ENCODE assay signal across 23 cellular contexts in genomic region chr12:130076752-130077151, GRCh38.
"Had no signal": no experiment of that assay in that cellular context is flagged by ENCODE, and none has a peak within 500 bp of the region (broad histone marks: within the 10 kb centered on the region; RNA-seq: fewer than 3 reads in every experiment).

No MANE protein-coding gene starts in this region.

- H3K27ac ChIP-seq: left ventricle myocardium inferior, neutrophil, pancreas, psoas muscle, right atrium auricular region, thyroid gland had no signal

- ATAC-seq: activated naive CD4-positive, alpha-beta T cell treated with anti-CD3 and anti-CD28 coated beads, Interleukin-2, amount 50 U/mL, for 72 hours; esophagus mucosa; natural killer cell; pancreas; psoas muscle had no signal

- H3K27me3 ChIP-seq: neutrophil, pancreas, right atrium auricular region, thyroid gland had no signal

- H3K9me3 ChIP-seq: neutrophil, pancreas, psoas muscle, right atrium auricular region, thyroid gland had no signal

- H3K4me3 Mint-ChIP-seq: mesothelial cell of epicardium, natural killer cell had no signal

- H3K36me3 ChIP-seq: left ventricle myocardium inferior, neutrophil, pancreas, right atrium auricular region, thyroid gland had no signal

- H3K36me3 Mint-ChIP-seq: brain, mesothelial cell of epicardium, natural killer cell had no signal

- H3K27ac Mint-ChIP-seq: activated naive CD4-positive, alpha-beta T cell treated with anti-CD3 and anti-CD28 coated beads, Interleukin-2, amount 50 U/mL, for 72 hours; mesothelial cell of epicardium; natural killer cell had no signal

- H3K4me1 ChIP-seq: left ventricle myocardium inferior, pancreas, psoas muscle, right atrium auricular region, thyroid gland had no signal

- H3K4me1 Mint-ChIP-seq: natural killer cell had no signal

- DNase-seq: activated CD4-positive, alpha-beta T cell treated with anti-CD3 and anti-CD28 coated beads for 1 hour; activated gamma-delta T cell treated with Interleukin-2 at 50 U/mL for 16 hours; activated T-cell treated with anti-CD3 and anti-CD28 coated beads, Interleukin-2, amount 50 U/mL, for 1 hour; central memory CD4-positive, alpha-beta T cell; dermis blood vessel endothelial cell; effector CD8-positive, alpha-beta T cell; foreskin melanocyte; hippocampal formation; kidney glomerular epithelial cell; left ventricle myocardium inferior; natural killer cell; pancreas; psoas muscle; stimulated activated CD4-positive, alpha-beta T cell treated with anti-CD3 and anti-CD28 coated beads, Interleukin-4, amount 100 ng/mL, for 24 hours; stimulated activated naive CD4-positive, alpha-beta T cell treated with Interleukin-2 at 50 U/mL for 16 hours; substantia nigra; thyroid gland had no signal

- H3K4me3 ChIP-seq: left ventricle myocardium inferior, pancreas, psoas muscle, right atrium auricular region, thyroid gland had no signal
